32 cellular contexts compared by ENCODE assay signal in the genomic region with DNA sequence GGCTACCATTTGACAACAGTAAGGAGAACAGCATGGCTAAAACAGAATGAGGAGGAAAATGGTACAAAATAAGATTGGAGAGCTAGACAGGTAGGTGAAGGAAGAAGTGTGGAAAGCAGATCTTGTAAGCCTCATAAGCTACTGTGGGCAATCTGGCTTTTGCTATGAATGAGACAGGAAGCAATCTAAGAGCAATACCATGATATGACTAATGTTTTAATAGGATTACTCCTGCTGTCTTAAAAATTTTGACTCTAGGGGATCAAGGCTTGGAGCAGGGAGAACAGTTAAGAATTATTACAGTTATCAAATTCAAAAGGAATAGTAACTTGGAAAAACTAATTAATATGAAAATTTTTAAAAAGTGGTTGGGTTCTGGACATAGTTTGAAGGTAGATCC.
"Had no signal": no experiment of that assay in that cellular context is flagged by ENCODE, and none has a peak within 500 bp of the region (broad histone marks: within the 10 kb centered on the region; RNA-seq: fewer than 3 reads in every experiment).

No MANE protein-coding gene starts in this region.

- FAIRE-seq: astrocyte had no signal

- ATAC-seq: activated CD4-positive, alpha-beta T cell treated with anti-CD3 and anti-CD28 coated beads for 36 hours; activated CD4-positive, CD25-positive, alpha-beta regulatory T cell treated with anti-CD3 and anti-CD28 coated beads, Interleukin-2, amount 50 U/mL, for 24 hours; activated CD8-positive, alpha-beta memory T cell treated with anti-CD3 and anti-CD28 coated beads, Interleukin-2, amount 10 ng/mL, durations not matched to agents 7 days and 5 days; activated CD8-positive, alpha-beta T cell treated with anti-CD3 and anti-CD28 coated beads, Interleukin-2, amount 10 ng/mL, durations not matched to agents 7 days and 5 days; activated naive CD8-positive, alpha-beta T cell treated with anti-CD3 and anti-CD28 coated beads, Interleukin-2, amount 50 U/mL, for 24 hours; body of pancreas; WTC11 had no signal

- H3K9me3 ChIP-seq: body of pancreas, breast epithelium had no signal

- H3K4me3 ChIP-seq: body of pancreas, breast epithelium had no signal

- H3K4me1 ChIP-seq: body of pancreas, breast epithelium had no signal

- H3K27me3 ChIP-seq: body of pancreas, brain microvascular endothelial cell, breast epithelium had no signal

- DNase-seq: activated CD4-positive, alpha-beta memory T cell treated with anti-CD3 and anti-CD28 coated beads, Interleukin-2, amount 10 ng/mL, durations not matched to agents 7 days and 5 days; activated CD4-positive, alpha-beta T cell treated with anti-CD3 and anti-CD28 coated beads for 1 hour; activated CD4-positive, alpha-beta T cell treated with anti-CD3 and anti-CD28 coated beads for 36 hours; activated CD4-positive, alpha-beta T cell treated with anti-CD3 and anti-CD28 coated beads for 48 hours; activated CD4-positive, alpha-beta T cell treated with anti-CD3 and anti-CD28 coated beads, Interleukin-2, amount 10 ng/mL, durations not matched to agents 7 days and 5 days; activated CD4-positive, alpha-beta T cell treated with anti-CD3 and anti-CD28 coated beads, Interleukin-2, amount 50 U/mL, for 48 hours; activated CD4-positive, CD25-positive, alpha-beta regulatory T cell; activated CD8-positive, alpha-beta memory T cell treated with anti-CD3 and anti-CD28 coated beads for 24 hours; activated CD8-positive, alpha-beta memory T cell treated with anti-CD3 and anti-CD28 coated beads, Interleukin-2, amount 10 ng/mL, durations not matched to agents 7 days and 5 days; activated CD8-positive, alpha-beta memory T cell treated with anti-CD3 and anti-CD28 coated beads, Interleukin-2, amount 50 U/mL, for 48 hours; activated CD8-positive, alpha-beta T cell treated with anti-CD3 and anti-CD28 coated beads, Interleukin-2, amount 10 ng/mL, durations not matched to agents 7 days and 5 days; activated effector memory CD4-positive, alpha-beta T cell treated with Interleukin-2 at 50 U/mL for 16 hours; activated gamma-delta T cell; activated naive CD4-positive, alpha-beta T cell treated with anti-CD3 and anti-CD28 coated beads, Interleukin-2, amount 10 ng/mL, durations not matched to agents 7 days and 5 days; activated naive CD4-positive, alpha-beta T cell treated with Interleukin-2 at 50 U/mL for 16 hours; activated naive CD8-positive, alpha-beta T cell treated with anti-CD3 and anti-CD28 coated beads, Interleukin-2, amount 10 ng/mL, durations not matched to agents 7 days and 5 days; activated naive CD8-positive, alpha-beta T cell treated with anti-CD3 and anti-CD28 coated beads, Interleukin-2, amount 50 U/mL, for 24 hours; activated T-cell treated with anti-CD3 and anti-CD28 coated beads, Interleukin-2, amount 50 U/mL, for 24 hours; activated T-cell treated with anti-CD3 and anti-CD28 coated beads, Interleukin-2, amount 50 U/mL, for 48 hours; amygdala; aorta; body of pancreas; brain microvascular endothelial cell; caudate nucleus; cerebellar nuclear complex; T-helper 2 cell; T-helper 9 cell; WERI-Rb-1 had no signal

- H3K27ac ChIP-seq: body of pancreas, brain microvascular endothelial cell, breast epithelium, WERI-Rb-1 had no signal

- H3K36me3 ChIP-seq: brain microvascular endothelial cell, breast epithelium, WERI-Rb-1 had no signal
